In the genomic region with DNA sequence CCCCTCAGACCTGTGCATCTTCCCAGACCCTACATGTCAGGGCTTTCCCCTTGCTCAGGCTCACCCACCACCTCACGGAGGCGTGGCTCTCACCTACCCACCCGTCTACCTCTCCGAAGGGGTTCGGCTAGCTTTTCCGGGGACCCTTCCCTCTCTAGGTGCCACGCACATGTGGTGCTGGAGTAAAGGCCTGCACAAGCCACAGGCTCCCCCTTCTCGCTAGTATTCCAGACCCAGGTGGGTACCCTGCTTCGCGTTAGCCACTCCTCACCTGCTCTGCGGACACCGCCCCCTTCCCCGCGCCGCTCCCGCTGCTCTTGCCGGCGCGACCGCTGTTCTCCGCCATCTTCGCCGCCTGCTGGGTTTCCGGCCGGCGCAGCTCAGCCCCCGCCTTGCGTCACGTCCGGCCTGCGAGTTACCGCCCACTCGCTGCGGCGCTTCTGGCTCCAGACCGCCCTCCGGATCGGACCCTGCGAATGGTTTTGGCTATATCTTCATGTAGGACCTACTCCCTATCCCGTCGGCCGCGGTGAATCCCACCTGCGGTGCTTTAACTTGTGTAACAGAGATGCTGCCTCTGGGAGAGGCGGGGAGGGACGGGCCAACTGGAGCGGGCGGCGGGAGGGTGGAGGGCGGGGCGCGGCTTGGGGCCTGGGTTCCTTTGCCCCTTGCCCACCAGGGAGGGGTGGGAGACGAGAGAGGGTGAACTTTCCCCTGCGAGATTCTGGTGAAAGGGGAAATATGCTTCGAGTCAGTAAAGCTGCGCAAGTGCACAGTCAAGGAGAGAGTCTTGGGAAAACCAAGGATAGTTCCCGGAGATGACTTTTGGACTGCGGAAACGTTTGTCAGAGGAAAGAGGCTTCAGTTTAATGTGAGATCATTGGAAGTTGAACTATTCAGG, we compare ENCODE assay signal across 1 cellular context.
A peak's percentile ranks its signal among the peaks of the same experiment; 100 is the strongest.
TF ChIP-seq lines count a peak whose summit lies in the region.

A gene with protein sequence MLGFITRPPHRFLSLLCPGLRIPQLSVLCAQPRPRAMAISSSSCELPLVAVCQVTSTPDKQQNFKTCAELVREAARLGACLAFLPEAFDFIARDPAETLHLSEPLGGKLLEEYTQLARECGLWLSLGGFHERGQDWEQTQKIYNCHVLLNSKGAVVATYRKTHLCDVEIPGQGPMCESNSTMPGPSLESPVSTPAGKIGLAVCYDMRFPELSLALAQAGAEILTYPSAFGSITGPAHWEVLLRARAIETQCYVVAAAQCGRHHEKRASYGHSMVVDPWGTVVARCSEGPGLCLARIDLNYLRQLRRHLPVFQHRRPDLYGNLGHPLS (plus strand): TSS at position 425 of the 901 bp plus-strand sequence. CDS start 72 bp downstream, at position 497.
A gene with protein sequence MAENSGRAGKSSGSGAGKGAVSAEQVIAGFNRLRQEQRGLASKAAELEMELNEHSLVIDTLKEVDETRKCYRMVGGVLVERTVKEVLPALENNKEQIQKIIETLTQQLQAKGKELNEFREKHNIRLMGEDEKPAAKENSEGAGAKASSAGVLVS (minus strand): TSS at position 357 of the 901 bp plus-strand sequence. CDS start 11 bp downstream, at position 346.

TF ChIP-seq in GM12878, 131 proteins besides CTCF, POLR2A, EP300 and RAD21 (continued from another document and continues in another):
- TF ChIP-seq, protein P1, sequence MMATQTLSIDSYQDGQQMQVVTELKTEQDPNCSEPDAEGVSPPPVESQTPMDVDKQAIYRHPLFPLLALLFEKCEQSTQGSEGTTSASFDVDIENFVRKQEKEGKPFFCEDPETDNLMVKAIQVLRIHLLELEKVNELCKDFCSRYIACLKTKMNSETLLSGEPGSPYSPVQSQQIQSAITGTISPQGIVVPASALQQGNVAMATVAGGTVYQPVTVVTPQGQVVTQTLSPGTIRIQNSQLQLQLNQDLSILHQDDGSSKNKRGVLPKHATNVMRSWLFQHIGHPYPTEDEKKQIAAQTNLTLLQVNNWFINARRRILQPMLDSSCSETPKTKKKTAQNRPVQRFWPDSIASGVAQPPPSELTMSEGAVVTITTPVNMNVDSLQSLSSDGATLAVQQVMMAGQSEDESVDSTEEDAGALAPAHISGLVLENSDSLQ (IDR thresholded peaks at IDR 0.05): no peak
- TF ChIP-seq KLF5 (IDR thresholded peaks at IDR 0.05; ENCODE audit: partially characterized antibody): no peak
- no peak for TF ChIP-seq FOXK2 (IDR thresholded peaks at IDR 0.05)
- TF ChIP-seq IKZF2 (IDR thresholded peaks at IDR 0.05): 0 out of 4 replicates have a peak, but pooled peaks of 1 of the 2 experiments have one; percentile 23
- TF ChIP-seq, protein P2, sequence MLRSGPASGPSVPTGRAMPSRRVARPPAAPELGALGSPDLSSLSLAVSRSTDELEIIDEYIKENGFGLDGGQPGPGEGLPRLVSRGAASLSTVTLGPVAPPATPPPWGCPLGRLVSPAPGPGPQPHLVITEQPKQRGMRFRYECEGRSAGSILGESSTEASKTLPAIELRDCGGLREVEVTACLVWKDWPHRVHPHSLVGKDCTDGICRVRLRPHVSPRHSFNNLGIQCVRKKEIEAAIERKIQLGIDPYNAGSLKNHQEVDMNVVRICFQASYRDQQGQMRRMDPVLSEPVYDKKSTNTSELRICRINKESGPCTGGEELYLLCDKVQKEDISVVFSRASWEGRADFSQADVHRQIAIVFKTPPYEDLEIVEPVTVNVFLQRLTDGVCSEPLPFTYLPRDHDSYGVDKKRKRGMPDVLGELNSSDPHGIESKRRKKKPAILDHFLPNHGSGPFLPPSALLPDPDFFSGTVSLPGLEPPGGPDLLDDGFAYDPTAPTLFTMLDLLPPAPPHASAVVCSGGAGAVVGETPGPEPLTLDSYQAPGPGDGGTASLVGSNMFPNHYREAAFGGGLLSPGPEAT (IDR thresholded peaks at IDR 0.05; ENCODE audit: low read depth): 0 out of 2 replicates have a peak, but pooled peaks have one; percentile 74
- peak; percentile 75 for TF ChIP-seq NBN (IDR thresholded peaks at IDR 0.05)
- TF ChIP-seq CBFB (IDR thresholded peaks at IDR 0.05; ENCODE audit: low read depth): 0 out of 2 replicates have a peak, but pooled peaks have one; percentile 44
- peak in 1 of 2 experiments; percentile 92; a peak in 2 of 3 replicates for TF ChIP-seq EGR1 (IDR thresholded peaks at IDR 0.05; ENCODE audit: borderline replicate concordance in 1 of 2, low read depth in 2 of 2, low read length in 2 of 2)
- TF ChIP-seq, protein P3, sequence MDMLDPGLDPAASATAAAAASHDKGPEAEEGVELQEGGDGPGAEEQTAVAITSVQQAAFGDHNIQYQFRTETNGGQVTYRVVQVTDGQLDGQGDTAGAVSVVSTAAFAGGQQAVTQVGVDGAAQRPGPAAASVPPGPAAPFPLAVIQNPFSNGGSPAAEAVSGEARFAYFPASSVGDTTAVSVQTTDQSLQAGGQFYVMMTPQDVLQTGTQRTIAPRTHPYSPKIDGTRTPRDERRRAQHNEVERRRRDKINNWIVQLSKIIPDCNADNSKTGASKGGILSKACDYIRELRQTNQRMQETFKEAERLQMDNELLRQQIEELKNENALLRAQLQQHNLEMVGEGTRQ (IDR thresholded peaks at IDR 0.05; ENCODE audit: borderline replicate concordance, low read depth, low read length): no peak
- TF ChIP-seq MXI1 (IDR thresholded peaks at IDR 0.05; ENCODE audit: low read depth, low read length): peak; percentile 81; the same call in 1 of the 2 replicates
- TF ChIP-seq, protein P4, sequence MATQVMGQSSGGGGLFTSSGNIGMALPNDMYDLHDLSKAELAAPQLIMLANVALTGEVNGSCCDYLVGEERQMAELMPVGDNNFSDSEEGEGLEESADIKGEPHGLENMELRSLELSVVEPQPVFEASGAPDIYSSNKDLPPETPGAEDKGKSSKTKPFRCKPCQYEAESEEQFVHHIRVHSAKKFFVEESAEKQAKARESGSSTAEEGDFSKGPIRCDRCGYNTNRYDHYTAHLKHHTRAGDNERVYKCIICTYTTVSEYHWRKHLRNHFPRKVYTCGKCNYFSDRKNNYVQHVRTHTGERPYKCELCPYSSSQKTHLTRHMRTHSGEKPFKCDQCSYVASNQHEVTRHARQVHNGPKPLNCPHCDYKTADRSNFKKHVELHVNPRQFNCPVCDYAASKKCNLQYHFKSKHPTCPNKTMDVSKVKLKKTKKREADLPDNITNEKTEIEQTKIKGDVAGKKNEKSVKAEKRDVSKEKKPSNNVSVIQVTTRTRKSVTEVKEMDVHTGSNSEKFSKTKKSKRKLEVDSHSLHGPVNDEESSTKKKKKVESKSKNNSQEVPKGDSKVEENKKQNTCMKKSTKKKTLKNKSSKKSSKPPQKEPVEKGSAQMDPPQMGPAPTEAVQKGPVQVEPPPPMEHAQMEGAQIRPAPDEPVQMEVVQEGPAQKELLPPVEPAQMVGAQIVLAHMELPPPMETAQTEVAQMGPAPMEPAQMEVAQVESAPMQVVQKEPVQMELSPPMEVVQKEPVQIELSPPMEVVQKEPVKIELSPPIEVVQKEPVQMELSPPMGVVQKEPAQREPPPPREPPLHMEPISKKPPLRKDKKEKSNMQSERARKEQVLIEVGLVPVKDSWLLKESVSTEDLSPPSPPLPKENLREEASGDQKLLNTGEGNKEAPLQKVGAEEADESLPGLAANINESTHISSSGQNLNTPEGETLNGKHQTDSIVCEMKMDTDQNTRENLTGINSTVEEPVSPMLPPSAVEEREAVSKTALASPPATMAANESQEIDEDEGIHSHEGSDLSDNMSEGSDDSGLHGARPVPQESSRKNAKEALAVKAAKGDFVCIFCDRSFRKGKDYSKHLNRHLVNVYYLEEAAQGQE (IDR thresholded peaks at IDR 0.05; ENCODE audit: low read depth, low read length): 0 out of 2 replicates have a peak, but pooled peaks have one; percentile 47
- TF ChIP-seq SMARCA5 (IDR thresholded peaks at IDR 0.05): 0 out of 2 replicates have a peak, but pooled peaks have one; percentile 53
- TF ChIP-seq, protein P5, sequence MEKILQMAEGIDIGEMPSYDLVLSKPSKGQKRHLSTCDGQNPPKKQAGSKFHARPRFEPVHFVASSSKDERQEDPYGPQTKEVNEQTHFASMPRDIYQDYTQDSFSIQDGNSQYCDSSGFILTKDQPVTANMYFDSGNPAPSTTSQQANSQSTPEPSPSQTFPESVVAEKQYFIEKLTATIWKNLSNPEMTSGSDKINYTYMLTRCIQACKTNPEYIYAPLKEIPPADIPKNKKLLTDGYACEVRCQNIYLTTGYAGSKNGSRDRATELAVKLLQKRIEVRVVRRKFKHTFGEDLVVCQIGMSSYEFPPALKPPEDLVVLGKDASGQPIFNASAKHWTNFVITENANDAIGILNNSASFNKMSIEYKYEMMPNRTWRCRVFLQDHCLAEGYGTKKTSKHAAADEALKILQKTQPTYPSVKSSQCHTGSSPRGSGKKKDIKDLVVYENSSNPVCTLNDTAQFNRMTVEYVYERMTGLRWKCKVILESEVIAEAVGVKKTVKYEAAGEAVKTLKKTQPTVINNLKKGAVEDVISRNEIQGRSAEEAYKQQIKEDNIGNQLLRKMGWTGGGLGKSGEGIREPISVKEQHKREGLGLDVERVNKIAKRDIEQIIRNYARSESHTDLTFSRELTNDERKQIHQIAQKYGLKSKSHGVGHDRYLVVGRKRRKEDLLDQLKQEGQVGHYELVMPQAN (conservative IDR thresholded peaks at IDR 0.05): peak; percentile 89; the same call in 1 of the 2 replicates
- TF ChIP-seq CREM (IDR thresholded peaks at IDR 0.05; ENCODE audit: low read depth): peak; percentile 90
- TF ChIP-seq PML (IDR thresholded peaks at IDR 0.05; ENCODE audit: low read length): peak; percentile 48; the same call in 1 of the 2 replicates
- TF ChIP-seq ZNF384 (IDR thresholded peaks at IDR 0.05; ENCODE audit: borderline replicate concordance, low read depth, low read length): no peak
- peak; percentile 22; the same call in 1 of the 2 replicates for TF ChIP-seq TCF12 (IDR thresholded peaks at IDR 0.05; ENCODE audit: low read depth, low read length)
- no peak for TF ChIP-seq JUNB (IDR thresholded peaks at IDR 0.05)
- TF ChIP-seq, protein P6, sequence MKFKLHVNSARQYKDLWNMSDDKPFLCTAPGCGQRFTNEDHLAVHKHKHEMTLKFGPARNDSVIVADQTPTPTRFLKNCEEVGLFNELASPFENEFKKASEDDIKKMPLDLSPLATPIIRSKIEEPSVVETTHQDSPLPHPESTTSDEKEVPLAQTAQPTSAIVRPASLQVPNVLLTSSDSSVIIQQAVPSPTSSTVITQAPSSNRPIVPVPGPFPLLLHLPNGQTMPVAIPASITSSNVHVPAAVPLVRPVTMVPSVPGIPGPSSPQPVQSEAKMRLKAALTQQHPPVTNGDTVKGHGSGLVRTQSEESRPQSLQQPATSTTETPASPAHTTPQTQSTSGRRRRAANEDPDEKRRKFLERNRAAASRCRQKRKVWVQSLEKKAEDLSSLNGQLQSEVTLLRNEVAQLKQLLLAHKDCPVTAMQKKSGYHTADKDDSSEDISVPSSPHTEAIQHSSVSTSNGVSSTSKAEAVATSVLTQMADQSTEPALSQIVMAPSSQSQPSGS (IDR thresholded peaks at IDR 0.05; ENCODE audit: low read length): no peak
- TF ChIP-seq, protein P7, sequence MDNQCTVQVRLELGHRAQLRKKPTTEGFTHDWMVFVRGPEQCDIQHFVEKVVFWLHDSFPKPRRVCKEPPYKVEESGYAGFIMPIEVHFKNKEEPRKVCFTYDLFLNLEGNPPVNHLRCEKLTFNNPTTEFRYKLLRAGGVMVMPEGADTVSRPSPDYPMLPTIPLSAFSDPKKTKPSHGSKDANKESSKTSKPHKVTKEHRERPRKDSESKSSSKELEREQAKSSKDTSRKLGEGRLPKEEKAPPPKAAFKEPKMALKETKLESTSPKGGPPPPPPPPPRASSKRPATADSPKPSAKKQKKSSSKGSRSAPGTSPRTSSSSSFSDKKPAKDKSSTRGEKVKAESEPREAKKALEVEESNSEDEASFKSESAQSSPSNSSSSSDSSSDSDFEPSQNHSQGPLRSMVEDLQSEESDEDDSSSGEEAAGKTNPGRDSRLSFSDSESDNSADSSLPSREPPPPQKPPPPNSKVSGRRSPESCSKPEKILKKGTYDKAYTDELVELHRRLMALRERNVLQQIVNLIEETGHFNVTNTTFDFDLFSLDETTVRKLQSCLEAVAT (IDR thresholded peaks at IDR 0.05): peak; percentile 33; the same call in 1 of the 2 replicates
- peak; percentile 31; the same call in 1 of the 2 replicates for TF ChIP-seq RFX5 (IDR thresholded peaks at IDR 0.05; ENCODE audit: low read depth, low read length)
- TF ChIP-seq IRF4 (IDR thresholded peaks at IDR 0.05; ENCODE audit: low read depth, low read length): no peak
- no peak for TF ChIP-seq ZNF622 (IDR thresholded peaks at IDR 0.05)
- no peak for TF ChIP-seq HDAC6 (IDR thresholded peaks at IDR 0.05; ENCODE audit: unreplicated experiment)
- TF ChIP-seq TBL1XR1 (IDR thresholded peaks at IDR 0.05; ENCODE audit: low read depth, low read length): peak; percentile 49; the same call in 1 of the 2 replicates
- TF ChIP-seq CREB1 (IDR thresholded peaks at IDR 0.05; ENCODE audit: low read depth): peak; percentile 92
- TF ChIP-seq RB1 (IDR thresholded peaks at IDR 0.05; ENCODE audit: borderline replicate concordance): peak; percentile 50; the same call in 1 of the 2 replicates
- TF ChIP-seq, protein P8, sequence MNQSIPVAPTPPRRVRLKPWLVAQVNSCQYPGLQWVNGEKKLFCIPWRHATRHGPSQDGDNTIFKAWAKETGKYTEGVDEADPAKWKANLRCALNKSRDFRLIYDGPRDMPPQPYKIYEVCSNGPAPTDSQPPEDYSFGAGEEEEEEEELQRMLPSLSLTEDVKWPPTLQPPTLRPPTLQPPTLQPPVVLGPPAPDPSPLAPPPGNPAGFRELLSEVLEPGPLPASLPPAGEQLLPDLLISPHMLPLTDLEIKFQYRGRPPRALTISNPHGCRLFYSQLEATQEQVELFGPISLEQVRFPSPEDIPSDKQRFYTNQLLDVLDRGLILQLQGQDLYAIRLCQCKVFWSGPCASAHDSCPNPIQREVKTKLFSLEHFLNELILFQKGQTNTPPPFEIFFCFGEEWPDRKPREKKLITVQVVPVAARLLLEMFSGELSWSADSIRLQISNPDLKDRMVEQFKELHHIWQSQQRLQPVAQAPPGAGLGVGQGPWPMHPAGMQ (IDR thresholded peaks at IDR 0.05; ENCODE audit: borderline replicate concordance): no peak
- peak; percentile 94 for TF ChIP-seq TAF1 (IDR thresholded peaks at IDR 0.05; ENCODE audit: borderline replicate concordance, low read depth, low read length)
- no peak for TF ChIP-seq ZZZ3 (IDR thresholded peaks at IDR 0.05; ENCODE audit: control insufficient read depth, insufficient read length, low read depth)
- TF ChIP-seq, protein P9, sequence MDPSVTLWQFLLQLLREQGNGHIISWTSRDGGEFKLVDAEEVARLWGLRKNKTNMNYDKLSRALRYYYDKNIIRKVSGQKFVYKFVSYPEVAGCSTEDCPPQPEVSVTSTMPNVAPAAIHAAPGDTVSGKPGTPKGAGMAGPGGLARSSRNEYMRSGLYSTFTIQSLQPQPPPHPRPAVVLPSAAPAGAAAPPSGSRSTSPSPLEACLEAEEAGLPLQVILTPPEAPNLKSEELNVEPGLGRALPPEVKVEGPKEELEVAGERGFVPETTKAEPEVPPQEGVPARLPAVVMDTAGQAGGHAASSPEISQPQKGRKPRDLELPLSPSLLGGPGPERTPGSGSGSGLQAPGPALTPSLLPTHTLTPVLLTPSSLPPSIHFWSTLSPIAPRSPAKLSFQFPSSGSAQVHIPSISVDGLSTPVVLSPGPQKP (IDR thresholded peaks at IDR 0.05; ENCODE audit: low read depth, low read length): no peak; the same call in 1 of the 2 replicates
- no peak for TF ChIP-seq MTA3 (IDR thresholded peaks at IDR 0.05; ENCODE audit: borderline replicate concordance, low read length)
- peak; percentile 24 for TF ChIP-seq RUNX3 (IDR thresholded peaks at IDR 0.05; ENCODE audit: low read length)
